Comparison of ENCODE assay signal across 1 cellular context in genomic region chr6:142944126-142945066, GRCh38.
A peak's percentile ranks its signal among the peaks of the same experiment; 100 is the strongest.
TF ChIP-seq lines count a peak whose summit lies in the region.

No MANE protein-coding gene starts in this region.

TF ChIP-seq in GM12878, 131 proteins besides CTCF, POLR2A, EP300 and RAD21 (continued from another document and continues in another):
- TF ChIP-seq CEBPZ (IDR thresholded peaks at IDR 0.05; ENCODE audit: low read depth, low read length) (no peak), RBBP5 (conservative IDR thresholded peaks at IDR 0.05) (no peak), CBX5 (IDR thresholded peaks at IDR 0.05; ENCODE audit: low read depth) (no peak; the same call in 1 of the 2 replicates), SMAD5 (IDR thresholded peaks at IDR 0.05; ENCODE audit: low read depth) (peak; percentile 77), GABPA (IDR thresholded peaks at IDR 0.05; ENCODE audit: low read depth) (0 out of 2 replicates have a peak, but pooled peaks have one; percentile 26), TCF12 (IDR thresholded peaks at IDR 0.05; ENCODE audit: low read depth, low read length) (no peak; the same call in 1 of the 2 replicates), BRCA1 (IDR thresholded peaks at IDR 0.05; ENCODE audit: low read depth, low read length) (no peak), KDM1A (IDR thresholded peaks at IDR 0.05; ENCODE audit: borderline replicate concordance) (no peak), NRF1 (conservative IDR thresholded peaks at IDR 0.05; ENCODE audit: low read depth, low read length) (no peak), ZBTB4 (CRISPR knock-in tag; IDR thresholded peaks at IDR 0.05) (no peak), EED (IDR thresholded peaks at IDR 0.05; ENCODE audit: low read depth) (peak; percentile 88), MYB (IDR thresholded peaks at IDR 0.05; ENCODE audit: borderline replicate concordance, low read depth, low read length) (no peak; the same call in 1 of the 2 replicates), SMAD1 (IDR thresholded peaks at IDR 0.05; ENCODE audit: low read depth, partially characterized antibody) (peak; percentile 76), BMI1 (IDR thresholded peaks at IDR 0.05; ENCODE audit: borderline replicate concordance) (peak; percentile 23; the same call in 1 of the 2 replicates), NKRF (conservative IDR thresholded peaks at IDR 0.05) (peak; percentile 35; the same call in 1 of the 2 replicates), FOXM1 (IDR thresholded peaks at IDR 0.05; ENCODE audit: low read depth, low read length) (no peak), RELB (IDR thresholded peaks at IDR 0.05; ENCODE audit: low read depth) (peak; percentile 77), ZBTB40 (IDR thresholded peaks at IDR 0.05; ENCODE audit: borderline replicate concordance) (no peak; the same call in 1 of the 2 replicates), TAF1 (IDR thresholded peaks at IDR 0.05; ENCODE audit: borderline replicate concordance, low read depth, low read length) (peak; percentile 43; the same call in 1 of the 2 replicates), CHD4 (IDR thresholded peaks at IDR 0.05) (no peak), MTA2 (IDR thresholded peaks at IDR 0.05; ENCODE audit: low read depth) (peak; percentile 64), CREM (IDR thresholded peaks at IDR 0.05; ENCODE audit: low read depth) (peak; percentile 80), STAT3 (IDR thresholded peaks at IDR 0.05; ENCODE audit: low read depth, low read length) (no peak), EGR1 (IDR thresholded peaks at IDR 0.05; ENCODE audit: borderline replicate concordance in 1 of 2, low read depth in 2 of 2, low read length in 2 of 2) (0 out of 3 replicates have a peak, but pooled peaks of 1 of the 2 experiments have one; percentile 12), PAX5 (IDR thresholded peaks at IDR 0.05; ENCODE audit: borderline replicate concordance, low read depth, low read length) (peak; percentile 40; the same call in 1 of the 2 replicates), MTA3 (IDR thresholded peaks at IDR 0.05; ENCODE audit: borderline replicate concordance, low read length) (peak; percentile 94; the same call in 1 of the 2 replicates), ZNF207 (IDR thresholded peaks at IDR 0.05; ENCODE audit: borderline replicate concordance) (no peak; the same call in 1 of the 2 replicates), IKZF1 (conservative IDR thresholded peaks at IDR 0.05) (peak; percentile 93), PBX3 (IDR thresholded peaks at IDR 0.05; ENCODE audit: insufficient replicate concordance, low read depth, low read length) (no peak), BCL3 (IDR thresholded peaks at IDR 0.05; ENCODE audit: borderline replicate concordance, insufficient read depth, low read depth, low read length, poor library complexity, severe bottlenecking) (no peak), ATF7 (IDR thresholded peaks at IDR 0.05; ENCODE audit: low read depth) (peak; percentile 66), RB1 (IDR thresholded peaks at IDR 0.05; ENCODE audit: borderline replicate concordance) (no peak), E2F4 (IDR thresholded peaks at IDR 0.05; ENCODE audit: low read depth, low read length) (no peak; the same call in 1 of the 2 replicates), E2F8 (IDR thresholded peaks at IDR 0.05; ENCODE audit: low read depth, partially characterized antibody) (no peak), MYC (IDR thresholded peaks at IDR 0.05; ENCODE audit: insufficient read depth, insufficient read length, insufficient replicate concordance, low read length, severe bottlenecking) (peak; percentile 20), ZNF384 (IDR thresholded peaks at IDR 0.05; ENCODE audit: borderline replicate concordance, low read depth, low read length) (no peak), PML (IDR thresholded peaks at IDR 0.05; ENCODE audit: low read length) (0 out of 2 replicates have a peak, but pooled peaks have one; percentile 84)
